In genomic region chr13:96141032-96141431, GRCh38 we compare ENCODE assay signal across 10 cellular contexts. TPM values are rescaled to one million over a fixed set of nuclear protein-coding genes. Genes with fewer than 3 reads are reported as not detected.
DNase-seq lines count a peak whose midpoint lies in the region; ATAC-seq, FAIRE-seq and TF ChIP-seq lines count a peak whose summit lies in the region.
"Had no signal": no experiment of that assay in that cellular context is flagged by ENCODE, and none has a peak within 500 bp of the region (broad histone marks: within the 10 kb centered on the region; RNA-seq: fewer than 3 reads in every experiment).

No MANE protein-coding gene starts in this region.

- H3K9me3 ChIP-seq in A549 (no peaks in the 10 kb centered on the region), body of pancreas (no peaks in the 10 kb centered on the region)
- H3K9me3 ChIP-seq in CD8-positive, alpha-beta T cell (ENCODE audit: low read length): no peaks in the 10 kb centered on the region

- CTCF ChIA-PET in A549 (lab: Yijun Ruan, JAX): interaction anchor here (0.8 to 1.2 kb wide), 4 partner anchors 12 to 678 kb away, joined by 3 to 4 read pairs (median 3); no protein-coding TSS in a partner anchor
- CTCF ChIA-PET in CD8-positive, alpha-beta T cell (lab: Charles Lee): no interaction called here

- TF ChIP-seq EP300 in A549 (IDR thresholded peaks at IDR 0.05): no peak

- 16% methylated on average over 3 of the region's 3 CpGs for WGBS in A549 (ENCODE audit: missing lambda C conversion rate)
- 55 to 57% methylated on average over 3 of the region's 3 CpGs for WGBS in body of pancreas, 2 donors

- POLR2A ChIA-PET in A549 (lab: Yijun Ruan, JAX): no interaction called here
- POLR2A ChIA-PET in CD8-positive, alpha-beta T cell (lab: Charles Lee): no interaction called here

- H3K27me3 Mint-ChIP-seq in GM23338 (ENCODE audit: insufficient read depth, low read depth, poor library complexity): peaks cover 2% of the 10 kb centered on the region
- no peaks in the 10 kb centered on the region for H3K27me3 Mint-ChIP-seq in CD8-positive, alpha-beta T cell (ENCODE audit: low read depth)

- no peaks in the 10 kb centered on the region for H3K27me3 ChIP-seq in GM23338 (ENCODE audit: insufficient read depth)
- H3K27me3 ChIP-seq in CD8-positive, alpha-beta T cell (ENCODE audit: insufficient read depth, low read length): no peaks in the 10 kb centered on the region
- no peaks in the 10 kb centered on the region for H3K27me3 ChIP-seq in body of pancreas

- no peak overlapping the region for H3K27ac Mint-ChIP-seq in GM23338
- no peak overlapping the region for H3K27ac Mint-ChIP-seq in CD8-positive, alpha-beta T cell

- no peak for ATAC-seq in A549
- ATAC-seq in GM23338: peak; percentile 34; the same call in 1 of the 3 replicates
- no peak for ATAC-seq in CD8-positive, alpha-beta T cell
- no peak for ATAC-seq in body of pancreas

- H3K4me3 ChIP-seq in A549 (no peak overlapping the region), GM23338 (no peak overlapping the region), body of pancreas (no peak overlapping the region)
- H3K4me3 ChIP-seq in CD8-positive, alpha-beta T cell (ENCODE audit: low read depth, low read length): no peak overlapping the region

- TF ChIP-seq RAD21 in A549 (conservative IDR thresholded peaks at IDR 0.05 in 1 of 2, IDR thresholded peaks at IDR 0.05 in 1 of 2): peak in 1 of 2 experiments; percentile 13; a peak in 1 of 5 replicates

- H3K36me3 ChIP-seq in GM23338 (ENCODE audit: insufficient read depth) (no peaks in the 10 kb centered on the region), body of pancreas (replicated peaks in 1 of 2; ENCODE audit: insufficient read depth in 1 of 2, low read depth in 2 of 2) (no peaks in the 10 kb centered on the region)
- H3K36me3 ChIP-seq in CD8-positive, alpha-beta T cell (ENCODE audit: insufficient read depth, low read length): no peaks in the 10 kb centered on the region

- H3K27ac ChIP-seq in A549 (no peak overlapping the region), GM23338 (ENCODE audit: low read depth) (no peak overlapping the region), body of pancreas (no peak overlapping the region)
- H3K27ac ChIP-seq in CD8-positive, alpha-beta T cell (ENCODE audit: low read depth, low read length): no peak overlapping the region

- H3K4me1 ChIP-seq in A549: no peaks in the 10 kb centered on the region
- H3K4me1 ChIP-seq in GM23338 (ENCODE audit: insufficient read depth): no peaks in the 10 kb centered on the region
- no peaks in the 10 kb centered on the region for H3K4me1 ChIP-seq in CD8-positive, alpha-beta T cell (ENCODE audit: insufficient read depth, low read length)
- no peaks in the 10 kb centered on the region for H3K4me1 ChIP-seq in body of pancreas

- H3K36me3 Mint-ChIP-seq in GM23338 (ENCODE audit: low read depth): no peaks in the 10 kb centered on the region
- H3K36me3 Mint-ChIP-seq in CD8-positive, alpha-beta T cell: no peaks in the 10 kb centered on the region

- FAIRE-seq in A549 (lab: Jason Lieb, UNC): no peak
- FAIRE-seq: endometrium had no signal

- intact Hi-C loops in CD8-positive, alpha-beta T cell (cut with DNase I, micrococcal nuclease): no loop called here
- intact Hi-C loops in body of pancreas (cut with DNase I): no loop called here

- H4K20me1 ChIP-seq in GM23338 (replicated peaks; ENCODE audit: insufficient read depth): no peaks in the 10 kb centered on the region

- H3K9me3 Mint-ChIP-seq in GM23338: no peaks in the 10 kb centered on the region
- H3K9me3 Mint-ChIP-seq in CD8-positive, alpha-beta T cell: peaks cover 2% of the 10 kb centered on the region

- H3K79me2 ChIP-seq in GM23338 (replicated peaks; ENCODE audit: insufficient read depth): no peaks in the 10 kb centered on the region

- no peak for TF ChIP-seq POLR2A in A549 (IDR thresholded peaks at IDR 0.05; ENCODE audit: low read length)
- TF ChIP-seq POLR2A in body of pancreas (IDR thresholded peaks at IDR 0.05): no peak

- H3K4me1 Mint-ChIP-seq in GM23338: no peaks in the 10 kb centered on the region
- no peaks in the 10 kb centered on the region for H3K4me1 Mint-ChIP-seq in CD8-positive, alpha-beta T cell (ENCODE audit: low read depth)

- no peaks in the 10 kb centered on the region for H3F3A ChIP-seq in GM23338 (replicated peaks; ENCODE audit: low read depth)

- TF ChIP-seq CTCF in A549 (IDR thresholded peaks at IDR 0.05) (peak; percentile 13; the same call in 1 of the 3 replicates), GM23338 (conservative IDR thresholded peaks at IDR 0.05; ENCODE audit: low read depth in 2 of 2) (peak; percentile 56 to 62), body of pancreas (IDR thresholded peaks at IDR 0.05) (peak in 2 of 7 experiments; percentile 9 to 13)
- no peak for TF ChIP-seq CTCF in CD8-positive, alpha-beta T cell (IDR thresholded peaks at IDR 0.05)

- no peaks in the 10 kb centered on the region for H3K9me2 ChIP-seq in GM23338 (ENCODE audit: insufficient read depth)

- H3K4me2 ChIP-seq in A549: no peak overlapping the region
- no peak overlapping the region for H3K4me2 ChIP-seq in GM23338

- no peak overlapping the region for H3K4me3 Mint-ChIP-seq in GM23338
- no peak overlapping the region for H3K4me3 Mint-ChIP-seq in CD8-positive, alpha-beta T cell

- no peak overlapping the region for H2AFZ ChIP-seq in GM23338

- DNase-seq in A549 (ENCODE audit: low read depth in 1 of 2, low spot score in 1 of 2) (peak in 1 of 2 experiments; percentile 25), GM23338 (ENCODE audit: low spot score) (peak; percentile 66), SW480 (ENCODE audit: low spot score) (peak; percentile 20), glomerular endothelial cell (ENCODE audit: extremely low read depth, low read depth, low spot score) (peak; percentile 3), body of pancreas (no peak), 8988T (no peak)
- DNase-seq in CD8-positive, alpha-beta T cell: no peak
- DNase-seq in stimulated activated CD4-positive, alpha-beta T cell treated with anti-CD3 and anti-CD28 coated beads, Interleukin-15, amount 100 ng/mL, for 24 hours: no peak
- DNase-seq: activated T-cell treated with anti-CD3 and anti-CD28 coated beads for 4 hours had no signal

TF ChIP-seq in A549, 52 proteins besides CTCF, POLR2A, EP300 and RAD21:
- TF ChIP-seq USF2 (IDR thresholded peaks at IDR 0.05) (no peak), SMC3 (IDR thresholded peaks at IDR 0.05) (peak; percentile 16; the same call in 1 of the 3 replicates), NR3C1 (IDR thresholded peaks at IDR 0.05) (no peak)

TF ChIP-seq in GM23338, 12 proteins besides CTCF, POLR2A, EP300 and RAD21 (continues in another document):
- TF ChIP-seq CREB1 (CRISPR knock-in tag; IDR thresholded peaks at IDR 0.05; ENCODE audit: low read depth) (no peak), ETS1 (IDR thresholded peaks at IDR 0.05) (no peak), EZH2 (IDR thresholded peaks at IDR 0.05; ENCODE audit: low read depth, unreplicated experiment) (no peak), ZNF331 (CRISPR knock-in tag; IDR thresholded peaks at IDR 0.05; ENCODE audit: low read depth) (no peak), JUNB (IDR thresholded peaks at IDR 0.05; ENCODE audit: unreplicated experiment) (no peak), EZH2phosphoT487 (IDR thresholded peaks at IDR 0.05; ENCODE audit: unreplicated experiment) (no peak), POLR2AphosphoS5 (IDR thresholded peaks at IDR 0.05; ENCODE audit: low read depth) (no peak)

RNA-seq across cellular contexts. Expression of gene HS6ST3, which starts 51.1 kb away (rescaled TPM):
- polyA plus RNA-seq in A549 (2011; rRNA removed): not detected in 2 replicates
- not detected in 2 replicates for polyA plus RNA-seq in A549 (2012; cell fraction: cytosol; rRNA removed)
- polyA plus RNA-seq in A549 (2012; cell fraction: nucleus; rRNA removed): not detected in 2 replicates
- polyA plus RNA-seq in A549 (2017; fragmentation: RNase III; extraction: RNeasy Plus Mini Kit Qiagen cat#74134 plus additional on column Dnase treatment): not detected in 3 replicates
- not detected in 2 replicates for polyA minus RNA-seq in A549 (2011; rRNA and poly(A)+ RNA removed)
- 0.80 and 1.2 TPM in 2 replicates for total RNA-seq in GM23338 (2014; rRNA removed; shearing (Covaris generic))
- polyA plus RNA-seq in GM23338 (2016; fragmentation: Nextera tagmentation; extraction: Ambion mirVana): 0.40 and 0.52 TPM in 2 replicates
- total RNA-seq in glomerular endothelial cell: 0.12 and 0.29 TPM in 2 replicates
- not detected for total RNA-seq in CD8-positive, alpha-beta T cell
- total RNA-seq in body of pancreas: 1 to 10 TPM; 1.3 to 2.3 TPM

Comparison
In these comparisons a context has a peak if more than half of its experiments do, and no peak if none do; other contexts are left out.
1. DNase-seq: peak in GM23338 (single experiment), SW480 (single experiment) and glomerular endothelial cell (single experiment); none in CD8-positive, alpha-beta T cell (0 of 7), body of pancreas (0 of 4), stimulated activated CD4-positive, alpha-beta T cell treated with anti-CD3 and anti-CD28 coated beads, Interleukin-15, amount 100 ng/mL, for 24 hours (single experiment) and 8988T (single experiment).